Comparison of ENCODE assay signal across 19 cellular contexts in genomic region chr11:125414121-125414520, GRCh38.
DNase-seq lines count a peak whose midpoint lies in the region; ATAC-seq and TF ChIP-seq lines count a peak whose summit lies in the region.
"Had no signal": no experiment of that assay in that cellular context is flagged by ENCODE, and none has a peak within 500 bp of the region (broad histone marks: within the 10 kb centered on the region; RNA-seq: fewer than 3 reads in every experiment).

No MANE protein-coding gene starts in this region.

- TF ChIP-seq POLR2A in spleen (IDR thresholded peaks at IDR 0.05), result no peak

- no peak for TF ChIP-seq CTCF in nephron progenitor cell (IDR thresholded peaks at IDR 0.05)
- TF ChIP-seq CTCF in spleen (IDR thresholded peaks at IDR 0.05 in 8 of 11, conservative IDR thresholded peaks at IDR 0.05 in 3 of 11), result no peak

- H3K4me1 ChIP-seq in spleen, result no peaks in the 10 kb centered on the region
- H3K4me1 ChIP-seq: BLaER1, Caco-2 had no signal

- peak overlapping the region; percentile 37 for H3K27ac Mint-ChIP-seq in activated T-cell treated with anti-CD3 and anti-CD28 coated beads, Interleukin-2, amount 50 U/mL, for 24 hours
- H3K27ac Mint-ChIP-seq in nephron progenitor cell, result peak overlapping the region; percentile 59
- peak overlapping the region in 1 of 2 donors; percentile 36 for H3K27ac Mint-ChIP-seq in activated naive CD4-positive, alpha-beta T cell treated with anti-CD3 and anti-CD28 coated beads, Interleukin-2, amount 50 U/mL, for 72 hours
- H3K27ac Mint-ChIP-seq: B cell; CD8-positive, alpha-beta T cell; HFFc6 had no signal

- H3K9me3 Mint-ChIP-seq in activated T-cell treated with anti-CD3 and anti-CD28 coated beads, Interleukin-2, amount 50 U/mL, for 24 hours, result no peaks in the 10 kb centered on the region
- no peaks in the 10 kb centered on the region for H3K9me3 Mint-ChIP-seq in activated T-cell treated with anti-CD3 and anti-CD28 coated beads, Interleukin-2, amount 50 U/mL, for 4 hours
- no peaks in the 10 kb centered on the region for H3K9me3 Mint-ChIP-seq in nephron progenitor cell
- H3K9me3 Mint-ChIP-seq in activated naive CD4-positive, alpha-beta T cell treated with anti-CD3 and anti-CD28 coated beads, Interleukin-2, amount 50 U/mL, for 72 hours, result no peaks in the 10 kb centered on the region
- H3K9me3 Mint-ChIP-seq: CD4-positive, CD25-positive, alpha-beta regulatory T cell; CD8-positive, alpha-beta T cell; HFFc6 had no signal

- H3K36me3 ChIP-seq in spleen, result peaks cover 0 to 4% (median 0%) of the 10 kb centered on the region in 6 donors
- H3K36me3 ChIP-seq: BLaER1, HAP-1 had no signal

- H3K27me3 Mint-ChIP-seq in activated T-cell treated with anti-CD3 and anti-CD28 coated beads, Interleukin-2, amount 50 U/mL, for 24 hours, result peaks cover 16% of the 10 kb centered on the region
- H3K27me3 Mint-ChIP-seq in activated T-cell treated with anti-CD3 and anti-CD28 coated beads, Interleukin-2, amount 50 U/mL, for 4 hours (ENCODE audit: low read depth), result peaks cover 16% of the 10 kb centered on the region
- no peaks in the 10 kb centered on the region for H3K27me3 Mint-ChIP-seq in nephron progenitor cell (ENCODE audit: low read depth, poor library complexity)

- H3K36me3 Mint-ChIP-seq in activated T-cell treated with anti-CD3 and anti-CD28 coated beads, Interleukin-2, amount 50 U/mL, for 24 hours (ENCODE audit: low read depth), result no peaks in the 10 kb centered on the region
- H3K36me3 Mint-ChIP-seq in activated T-cell treated with anti-CD3 and anti-CD28 coated beads, Interleukin-2, amount 50 U/mL, for 4 hours (ENCODE audit: insufficient read depth), result no peaks in the 10 kb centered on the region
- peaks cover 63% of the 10 kb centered on the region for H3K36me3 Mint-ChIP-seq in nephron progenitor cell (ENCODE audit: low read depth)
- H3K36me3 Mint-ChIP-seq in activated naive CD4-positive, alpha-beta T cell treated with anti-CD3 and anti-CD28 coated beads, Interleukin-2, amount 50 U/mL, for 72 hours, result no peaks in the 10 kb centered on the region
- H3K36me3 Mint-ChIP-seq: CD4-positive, CD25-positive, alpha-beta regulatory T cell; CD8-positive, alpha-beta T cell had no signal

- DNase-seq in activated T-cell treated with anti-CD3 and anti-CD28 coated beads, Interleukin-2, amount 50 U/mL, for 24 hours, result no peak
- no peak for DNase-seq in activated T-cell treated with anti-CD3 and anti-CD28 coated beads, Interleukin-2, amount 50 U/mL, for 4 hours
- DNase-seq in nephron progenitor cell, result no peak
- DNase-seq in spleen, result peak; percentile 51
- no peak for DNase-seq in activated naive CD4-positive, alpha-beta T cell treated with anti-CD3 and anti-CD28 coated beads, Interleukin-2, amount 50 U/mL, for 72 hours (ENCODE audit: low spot score in 2 of 2)
- DNase-seq in stimulated activated CD4-positive, alpha-beta T cell treated with anti-CD3 and anti-CD28 coated beads, Interleukin-1b, Interleukin-23, amount 100 ng/mL, for 48 hours, result no peak
- no peak for DNase-seq in GM19240 (ENCODE audit: insufficient read length, low spot score)
- DNase-seq: CD4-positive, CD25-positive, alpha-beta regulatory T cell; CD8-positive, alpha-beta T cell; DMS153; DND-41; GOT3; HFFc6 had no signal

- no peak overlapping the region for H3K4me3 Mint-ChIP-seq in activated T-cell treated with anti-CD3 and anti-CD28 coated beads, Interleukin-2, amount 50 U/mL, for 24 hours
- no peak overlapping the region for H3K4me3 Mint-ChIP-seq in activated T-cell treated with anti-CD3 and anti-CD28 coated beads, Interleukin-2, amount 50 U/mL, for 4 hours
- no peak overlapping the region for H3K4me3 Mint-ChIP-seq in nephron progenitor cell
- H3K4me3 Mint-ChIP-seq: B cell; CD4-positive, CD25-positive, alpha-beta regulatory T cell; CD8-positive, alpha-beta T cell; HFFc6 had no signal

- H3K9me3 ChIP-seq in spleen, result no peaks in the 10 kb centered on the region
- H3K9me3 ChIP-seq: BLaER1, Caco-2, HAP-1 had no signal

- no peak for ATAC-seq in activated T-cell treated with anti-CD3 and anti-CD28 coated beads, Interleukin-2, amount 50 U/mL, for 4 hours
- no peak for ATAC-seq in activated naive CD4-positive, alpha-beta T cell treated with anti-CD3 and anti-CD28 coated beads, Interleukin-2, amount 50 U/mL, for 72 hours
- ATAC-seq: CD8-positive, alpha-beta T cell had no signal

- no peak overlapping the region for H3K27ac ChIP-seq in spleen
- H3K27ac ChIP-seq: 22Rv1, BLaER1, C4-2B had no signal

- H3K4me3 ChIP-seq in spleen, result no peak overlapping the region
- H3K4me3 ChIP-seq: BLaER1, HAP-1 had no signal

- intact Hi-C loops in spleen (cut with DNase I; ENCODE audit: low total_unique reads), result no loop called here

- 82 to 100% (median 93%) methylated on average over 4 of the region's 4 CpGs for WGBS in spleen, 5 donors

- no peaks in the 10 kb centered on the region for H3K4me1 Mint-ChIP-seq in activated T-cell treated with anti-CD3 and anti-CD28 coated beads, Interleukin-2, amount 50 U/mL, for 24 hours (ENCODE audit: low read depth)
- no peaks in the 10 kb centered on the region for H3K4me1 Mint-ChIP-seq in activated T-cell treated with anti-CD3 and anti-CD28 coated beads, Interleukin-2, amount 50 U/mL, for 4 hours (ENCODE audit: low read depth)
- peaks cover 27% of the 10 kb centered on the region for H3K4me1 Mint-ChIP-seq in nephron progenitor cell
- H3K4me1 Mint-ChIP-seq: B cell; CD4-positive, CD25-positive, alpha-beta regulatory T cell had no signal

- H3K27me3 ChIP-seq in spleen (replicated peaks in 1 of 7), result peaks cover 0 to 17% (median 0%) of the 10 kb centered on the region in 7 donors
- H3K27me3 ChIP-seq: BLaER1 had no signal
